Comparison of ENCODE assay signal across 13 cellular contexts in the genomic region with DNA sequence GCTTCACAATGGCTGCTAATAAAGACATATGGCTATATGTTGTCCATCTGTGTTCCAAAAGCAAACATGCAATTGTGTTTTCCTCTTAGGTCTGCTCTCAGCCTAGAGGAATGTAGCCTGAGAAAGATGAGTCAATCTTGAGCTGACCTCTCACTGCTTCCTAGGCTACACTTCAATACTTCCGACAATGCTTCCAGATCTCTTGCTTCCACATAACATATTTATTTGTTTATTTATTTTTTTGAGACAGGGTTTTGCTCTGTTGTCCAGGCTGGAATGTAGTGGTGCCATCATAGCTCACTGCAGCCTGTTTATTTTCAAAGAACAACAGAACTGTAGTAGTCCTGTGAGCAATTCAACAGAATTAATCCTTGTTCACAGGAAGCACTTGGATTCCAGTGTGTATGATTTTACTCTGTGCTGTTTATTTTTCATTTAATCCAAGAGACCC.
DNase-seq lines count a peak whose midpoint lies in the region; ATAC-seq and TF ChIP-seq lines count a peak whose summit lies in the region.
"Had no signal": no experiment of that assay in that cellular context is flagged by ENCODE, and none has a peak within 500 bp of the region (broad histone marks: within the 10 kb centered on the region; RNA-seq: fewer than 3 reads in every experiment).

No MANE protein-coding gene starts in this region.

- peak overlapping the region; percentile 84 for H3K27ac ChIP-seq in IMR-90 (ENCODE audit: insufficient read depth, low read length)
- H3K27ac ChIP-seq: prostate gland had no signal

- DNase-seq in AG08396 (ENCODE audit: low spot score) (peak; percentile 55), IMR-90 (peak; percentile 88), dermis blood vessel endothelial cell (peak; percentile 88), myocyte (ENCODE audit: low read depth) (peak; percentile 48), epidermal melanocyte (ENCODE audit: insufficient read length, low spot score) (no peak), NCI-H146 (lab: John Stamatoyannopoulos, UW) (no peak), RPMI8226 (no peak)
- DNase-seq: aorta, KBM-7, thyroid gland had no signal

- H3K9me1 ChIP-seq in IMR-90 (ENCODE audit: insufficient read depth, low read length), result peaks cover 7% of the 10 kb centered on the region

- H3K4me1 ChIP-seq in IMR-90 (ENCODE audit: control insufficient read depth, insufficient read depth, low read length), result peaks cover 15% of the 10 kb centered on the region
- H3K4me1 ChIP-seq: prostate gland had no signal

- peak overlapping the region; percentile 78 for H3K14ac ChIP-seq in IMR-90 (replicated peaks; ENCODE audit: low read depth, low read length)

- CTCF ChIA-PET in IMR-90 (lab: Yijun Ruan, JAX), result interaction anchor here (1.7 kb wide), 1 partner anchor 14 kb away, joined by 3 read pairs; no protein-coding TSS in a partner anchor

- no peak overlapping the region for H3K9ac ChIP-seq in IMR-90 (ENCODE audit: low read depth, low read length)

- POLR2A ChIA-PET in IMR-90 (lab: Charles Lee; ENCODE audit: unreplicated experiment), result no interaction called here

- no peak for TF ChIP-seq CTCF in IMR-90 (conservative IDR thresholded peaks at IDR 0.05; ENCODE audit: low read depth, low read length)

- H3K4me3 ChIP-seq in IMR-90 (ENCODE audit: insufficient read depth, low read depth, low read length), result no peak overlapping the region
- H3K4me3 ChIP-seq: esophagus muscularis mucosa, prostate gland, thyroid gland had no signal

- H3K18ac ChIP-seq in IMR-90 (ENCODE audit: low read depth, low read length), result peak overlapping the region; percentile 91; the same call in 1 of the 2 replicates

- no peaks in the 10 kb centered on the region for H3K36me3 ChIP-seq in IMR-90 (ENCODE audit: control insufficient read depth, insufficient read depth, low read length)
- H3K36me3 ChIP-seq: esophagus muscularis mucosa, prostate gland, thyroid gland had no signal

- peak overlapping the region; percentile 97 for H4K91ac ChIP-seq in IMR-90 (ENCODE audit: insufficient read depth, low read depth, low read length)

- H3K23ac ChIP-seq in IMR-90 (ENCODE audit: low read depth, low read length), result peak overlapping the region; percentile 73; the same call in 1 of the 2 replicates

- H3K4me2 ChIP-seq in IMR-90 (ENCODE audit: low read depth, low read length), result peak overlapping the region; percentile 23; the same call in 1 of the 2 replicates

- H3K79me1 ChIP-seq in IMR-90 (ENCODE audit: low read depth in 1 of 2, low read length in 2 of 2), result no peaks in the 10 kb centered on the region

- H4K5ac ChIP-seq in IMR-90 (ENCODE audit: low read depth, low read length), result peak overlapping the region; percentile 84; the same call in 1 of the 2 replicates

- peak overlapping the region; percentile 79 to 84 for H4K8ac ChIP-seq in IMR-90 (ENCODE audit: low read depth in 2 of 2, low read length in 2 of 2)

- H3K56ac ChIP-seq in IMR-90 (ENCODE audit: extremely low read depth, insufficient read depth, low read length), result peak overlapping the region; percentile 61

- H3K27me3 ChIP-seq in IMR-90 (ENCODE audit: control insufficient read depth, insufficient read depth, low read length), result no peaks in the 10 kb centered on the region
- H3K27me3 ChIP-seq: esophagus muscularis mucosa, thyroid gland had no signal

- peaks cover 9% of the 10 kb centered on the region for H3K9me3 ChIP-seq in IMR-90 (ENCODE audit: control insufficient read depth, insufficient read depth, low read length)
- H3K9me3 ChIP-seq: prostate gland, thyroid gland had no signal

- H4K20me1 ChIP-seq in IMR-90 (ENCODE audit: insufficient read depth, low read length), result no peaks in the 10 kb centered on the region

- no peak for TF ChIP-seq RAD21 in IMR-90 (IDR thresholded peaks at IDR 0.05; ENCODE audit: low read length)

- no TSS peak for BruUV-seq in IMR-90 (replicated peaks; lab: Mats Ljungman, UMichigan)

- H2AK5ac ChIP-seq in IMR-90 (ENCODE audit: low read depth, low read length), result peak overlapping the region; percentile 93

- H2AFZ ChIP-seq in IMR-90 (replicated peaks; ENCODE audit: low read length, poor library complexity), result peak overlapping the region; percentile 60

- dilution Hi-C loops in IMR-90 (cut with HindIII; ENCODE audit: low sequenced_read_pairs, unreplicated experiment), result no loop called here

- ATAC-seq in IMR-90 (ENCODE audit: low read depth) (peak; percentile 93), GM21528 (IDR thresholded peaks at IDR 0.05; ENCODE audit: low FRiP score, unreplicated experiment) (no peak)

- peak overlapping the region; percentile 73 for H3K4ac ChIP-seq in IMR-90 (ENCODE audit: low read depth, low read length)

- peak overlapping the region; percentile 94 for H2BK15ac ChIP-seq in IMR-90 (ENCODE audit: low read depth, low read length)

- no peak overlapping the region for H2AK9ac ChIP-seq in IMR-90 (replicated peaks; ENCODE audit: low read depth, low read length, poor library complexity)

- H2BK120ac ChIP-seq in IMR-90 (ENCODE audit: low read depth, low read length), result peak overlapping the region; percentile 92

- in situ Hi-C loops in IMR-90 (cut with MboI; ENCODE audit: low sequenced_read_pairs), result no loop called here

- TF ChIP-seq POLR2A in IMR-90 (IDR thresholded peaks at IDR 0.05; ENCODE audit: low read depth, low read length), result no peak

- peak overlapping the region; percentile 96 for H2BK5ac ChIP-seq in IMR-90 (ENCODE audit: low read depth, low read length, poor library complexity, severe bottlenecking)

- intact Hi-C loops in IMR-90 (cut with micrococcal nuclease), result loop anchor here (2.0 kb wide), 1 partner anchor 52 kb away; no protein-coding TSS in a partner anchor

- H2BK20ac ChIP-seq in IMR-90 (ENCODE audit: low read depth, low read length), result peak overlapping the region; percentile 90

- WGBS in IMR-90 (ENCODE audit: extremely low coverage in 2 of 2, insufficient read length in 1 of 2), 2 experiments, result no CpG with 5 or more reads among the region's 1 CpG

TF ChIP-seq in IMR-90, 13 proteins besides CTCF, POLR2A, EP300 and RAD21:
- TF ChIP-seq MXI1 (IDR thresholded peaks at IDR 0.05; ENCODE audit: borderline replicate concordance, low read depth, low read length) (no peak), CEBPB (IDR thresholded peaks at IDR 0.05; ENCODE audit: low read depth, low read length) (peak; percentile 1; the same call in 1 of the 2 replicates), SMC3 (IDR thresholded peaks at IDR 0.05; ENCODE audit: low read depth, low read length) (peak; percentile 8; the same call in 1 of the 2 replicates), NFE2L2 (IDR thresholded peaks at IDR 0.05; ENCODE audit: low read depth, low read length) (no peak)

Comparison
In these comparisons a context has a peak if more than half of its experiments do, and no peak if none do; other contexts are left out.
1. DNase-seq: peak in AG08396 (single experiment), IMR-90 (single experiment), dermis blood vessel endothelial cell (single experiment) and myocyte (single experiment); none in epidermal melanocyte (single experiment), NCI-H146 (single experiment) and RPMI8226 (single experiment).